21 cellular contexts compared by ENCODE assay signal in the genomic region with DNA sequence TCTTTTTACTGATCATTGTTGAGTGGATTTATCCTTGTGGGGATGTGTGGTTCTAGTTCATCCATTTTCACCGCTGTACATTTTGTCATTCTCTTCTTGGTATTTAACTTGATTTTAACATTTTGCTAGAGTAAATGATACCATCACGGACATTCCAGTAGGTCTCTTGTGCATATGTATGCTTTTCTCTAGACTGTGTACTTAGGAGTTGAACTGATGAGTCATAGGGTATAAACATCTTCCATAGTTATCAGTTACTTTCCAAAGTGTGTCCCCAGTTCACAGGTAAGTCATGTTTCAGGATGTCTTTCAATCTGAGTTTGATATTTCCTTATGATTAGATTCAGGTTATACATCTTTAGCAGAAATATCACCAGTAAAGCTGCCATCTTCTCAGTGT. TPM values are rescaled to one million over a fixed set of nuclear protein-coding genes. Genes with fewer than 3 reads are reported as not detected.
DNase-seq lines count a peak whose midpoint lies in the region; ATAC-seq, FAIRE-seq and TF ChIP-seq lines count a peak whose summit lies in the region.
"Had no signal": no experiment of that assay in that cellular context is flagged by ENCODE, and none has a peak within 500 bp of the region (broad histone marks: within the 10 kb centered on the region; RNA-seq: fewer than 3 reads in every experiment).

No MANE protein-coding gene starts in this region.

- H3K9me3 ChIP-seq in A549 (no peaks in the 10 kb centered on the region), small intestine (ENCODE audit: control insufficient read depth, low read depth) (no peaks in the 10 kb centered on the region)

- peak in 1 of 2 experiments; percentile 16 for DNase-seq in A549 (ENCODE audit: low read depth in 1 of 2, low spot score in 1 of 2)
- DNase-seq in NCI-H69 (lab: John Stamatoyannopoulos, UW), result peak; percentile 44
- peak; percentile 30 for DNase-seq in choroid plexus epithelial cell (ENCODE audit: low read depth)
- peak; percentile 17 for DNase-seq in small intestine
- DNase-seq in natural killer cell, result no peak
- DNase-seq in stimulated activated naive CD4-positive, alpha-beta T cell (lab: John Stamatoyannopoulos, UW), result no peak
- no peak for DNase-seq in NCI-H1436 treated with DMSO at 0.1 percent for 48 hours (lab: John Stamatoyannopoulos, UW)
- DNase-seq: 8988T; ACHN; Calu3; CD4-positive, CD25-positive, alpha-beta regulatory T cell; DMS 273 treated with DMSO at 0.1 percent for 48 hours; DMS79 treated with DMSO at 0.1 percent for 48 hours; EL; GDM1; GM23248; KG1 had no signal

- 40% methylated on average over 2 of the region's 2 CpGs for WGBS in A549 (ENCODE audit: missing lambda C conversion rate)
- WGBS in small intestine, 3 donors, result 85 to 94% (median 91%) methylated on average over 2 of the region's 2 CpGs

- TF ChIP-seq RAD21 in A549 (conservative IDR thresholded peaks at IDR 0.05 in 1 of 2, IDR thresholded peaks at IDR 0.05 in 1 of 2), result no peak

- FAIRE-seq in A549 (lab: Jason Lieb, UNC) (no peak), small intestine (lab: Jason Lieb, UNC) (no peak)
- FAIRE-seq: GM12892, H54 had no signal

- H3K4me3 ChIP-seq in A549 (no peak overlapping the region), choroid plexus epithelial cell (ENCODE audit: low read depth, low read length) (no peak overlapping the region), small intestine (ENCODE audit: low read depth in 1 of 2, low read length in 2 of 2) (no peak overlapping the region)
- H3K4me3 ChIP-seq: BLaER1 treated with 17β-estradiol and CSF1 and Interleukin-3, amounts not matched to agents 10 nM and 100 nM; GM23248 had no signal

- H3K9me3 Mint-ChIP-seq in natural killer cell, result no peaks in the 10 kb centered on the region

- no peak for TF ChIP-seq POLR2A in A549 (IDR thresholded peaks at IDR 0.05; ENCODE audit: low read length)

- ATAC-seq in A549, result peak in 1 of 2 experiments; percentile 66; a peak in 2 of 6 replicates
- ATAC-seq in natural killer cell, result no peak
- ATAC-seq: HCT116 had no signal

- H3K4me1 Mint-ChIP-seq in natural killer cell, result no peaks in the 10 kb centered on the region

- peak overlapping the region; percentile 61 for H3K4me2 ChIP-seq in A549
- H3K4me2 ChIP-seq: BLaER1 treated with 17β-estradiol and CSF1 and Interleukin-3, amounts not matched to agents 10 nM and 100 nM had no signal

- no peak overlapping the region for H3K27ac Mint-ChIP-seq in natural killer cell

- H3K27me3 Mint-ChIP-seq in natural killer cell (ENCODE audit: low read depth in 2 of 2), result no peaks in the 10 kb centered on the region
- H3K27me3 Mint-ChIP-seq: CD4-positive, CD25-positive, alpha-beta regulatory T cell had no signal

- no peaks in the 10 kb centered on the region for H3K27me3 ChIP-seq in small intestine (ENCODE audit: control insufficient read depth in 2 of 2, insufficient read depth in 2 of 2, low read length in 2 of 2)
- H3K27me3 ChIP-seq: BLaER1 treated with 17β-estradiol and CSF1 and Interleukin-3, amounts not matched to agents 10 nM and 100 nM had no signal

- TF ChIP-seq EP300 in A549 (IDR thresholded peaks at IDR 0.05), result no peak

- H3K36me3 Mint-ChIP-seq in natural killer cell, result no peaks in the 10 kb centered on the region

- no peak overlapping the region for H3K4me3 Mint-ChIP-seq in natural killer cell
- H3K4me3 Mint-ChIP-seq: CD4-positive, CD25-positive, alpha-beta regulatory T cell had no signal

- CTCF ChIA-PET in A549 (lab: Yijun Ruan, JAX), result no interaction called here

- intact Hi-C loops in natural killer cell (cut with micrococcal nuclease), result no loop called here

- TF ChIP-seq CTCF in A549 (IDR thresholded peaks at IDR 0.05), result no peak
- no peak for TF ChIP-seq CTCF in choroid plexus epithelial cell (conservative IDR thresholded peaks at IDR 0.05; ENCODE audit: low read depth, low read length)
- no peak for TF ChIP-seq CTCF in natural killer cell (IDR thresholded peaks at IDR 0.05)

- POLR2A ChIA-PET in A549 (lab: Yijun Ruan, JAX), result no interaction called here

- H3K4me1 ChIP-seq in A549, result peaks cover 9% of the 10 kb centered on the region
- H3K4me1 ChIP-seq in small intestine (ENCODE audit: control insufficient read depth in 2 of 2, insufficient read depth in 1 of 2, low read depth in 1 of 2, low read length in 1 of 2), result peaks cover 0 to 5% of the 10 kb centered on the region in 2 donors
- H3K4me1 ChIP-seq: BLaER1 treated with 17β-estradiol and CSF1 and Interleukin-3, amounts not matched to agents 10 nM and 100 nM had no signal

- no peak overlapping the region for H3K27ac ChIP-seq in A549
- H3K27ac ChIP-seq in small intestine (ENCODE audit: low read depth in 1 of 2, low read length in 1 of 2), result no peak overlapping the region
- H3K27ac ChIP-seq: BLaER1 treated with 17β-estradiol and CSF1 and Interleukin-3, amounts not matched to agents 10 nM and 100 nM; GM23248 had no signal

- no peaks in the 10 kb centered on the region for H3K36me3 ChIP-seq in small intestine (ENCODE audit: control insufficient read depth in 2 of 2, insufficient read depth in 2 of 2, low read length in 2 of 2)
- H3K36me3 ChIP-seq: BLaER1 treated with 17β-estradiol and CSF1 and Interleukin-3, amounts not matched to agents 10 nM and 100 nM had no signal

TF ChIP-seq in A549, 52 proteins besides CTCF, POLR2A, EP300 and RAD21:
- TF ChIP-seq FOSL2 (IDR thresholded peaks at IDR 0.05) (no peak), FOSL2 (CRISPR knock-in tag; IDR thresholded peaks at IDR 0.05) (peak; percentile 78), REST (IDR thresholded peaks at IDR 0.05) (no peak), TFCP2L1 (CRISPR knock-in tag; IDR thresholded peaks at IDR 0.05) (no peak)
TF ChIP-seq in A549: peak in this region for 1.

RNA-seq across cellular contexts. Expression of gene PITPNB, which starts 46.5 kb away (rescaled TPM):
- 44.4 and 52.1 TPM in 2 replicates for polyA plus RNA-seq in A549 (2011; rRNA removed)
- polyA plus RNA-seq in A549 (2012; cell fraction: cytosol; rRNA removed), result 16.9 and 17.9 TPM in 2 replicates
- polyA plus RNA-seq in A549 (2012; cell fraction: nucleus; rRNA removed), result 9.2 and 17.0 TPM in 2 replicates
- 44.3 to 46.0 TPM (median 45.8 TPM) in 3 replicates for polyA plus RNA-seq in A549 (2017; fragmentation: RNase III; extraction: RNeasy Plus Mini Kit Qiagen cat#74134 plus additional on column Dnase treatment)
- polyA minus RNA-seq in A549 (2011; rRNA and poly(A)+ RNA removed), result 24.2 and 25.6 TPM in 2 replicates
- 10 to 100 TPM; 13.2 to 28.5 (median 17.0) TPM for polyA plus RNA-seq in small intestine
- total RNA-seq in natural killer cell, result 10 to 100 TPM; 58.4 to 77.7 (median 65.1) TPM

Comparison
In these comparisons a context has a peak if more than half of its experiments do, and no peak if none do; other contexts are left out.
1. DNase-seq: peak in NCI-H69 (single experiment), choroid plexus epithelial cell (single experiment) and small intestine (single experiment); none in natural killer cell (single experiment), stimulated activated naive CD4-positive, alpha-beta T cell (0 of 6) and NCI-H1436 treated with DMSO at 0.1 percent for 48 hours (single experiment).